Comparison of ENCODE assay signal across 26 cellular contexts in genomic region chr16:75323928-75324327, GRCh38.
DNase-seq lines count a peak whose midpoint lies in the region; ATAC-seq, FAIRE-seq and TF ChIP-seq lines count a peak whose summit lies in the region.
"Had no signal": no experiment of that assay in that cellular context is flagged by ENCODE, and none has a peak within 500 bp of the region (broad histone marks: within the 10 kb centered on the region; RNA-seq: fewer than 3 reads in every experiment).

No MANE protein-coding gene starts in this region.

- no peak overlapping the region for H3K4me3 ChIP-seq in IMR-90 (ENCODE audit: insufficient read depth, low read depth, low read length)
- H3K4me3 ChIP-seq in K562 = no peak overlapping the region
- H3K4me3 ChIP-seq: ascending aorta, dorsolateral prefrontal cortex, heart left ventricle, upper lobe of left lung had no signal

- no peaks in the 10 kb centered on the region for H3K27me3 Mint-ChIP-seq in nephron progenitor cell (ENCODE audit: low read depth, poor library complexity)
- H3K27me3 Mint-ChIP-seq: activated CD8-positive, alpha-beta T cell treated with anti-CD3 and anti-CD28 coated beads for 36 hours; activated naive CD8-positive, alpha-beta T cell; central memory CD8-positive, alpha-beta T cell had no signal

- dilution Hi-C loops in IMR-90 (cut with HindIII; ENCODE audit: low sequenced_read_pairs, unreplicated experiment) = no loop called here

- H3K79me1 ChIP-seq in IMR-90 (ENCODE audit: low read depth in 1 of 2, low read length in 2 of 2) = peaks cover 0 to 32% of the 10 kb centered on the region in 2 experiments

- no peaks in the 10 kb centered on the region for H3K9me3 Mint-ChIP-seq in nephron progenitor cell
- H3K9me3 Mint-ChIP-seq: activated CD8-positive, alpha-beta T cell treated with anti-CD3 and anti-CD28 coated beads for 36 hours; central memory CD8-positive, alpha-beta T cell; IgD-negative memory B cell had no signal

- TF ChIP-seq CTCF in IMR-90 (conservative IDR thresholded peaks at IDR 0.05; ENCODE audit: low read depth, low read length) = no peak
- TF ChIP-seq CTCF in K562 (IDR thresholded peaks at IDR 0.05 in 2 of 3, conservative IDR thresholded peaks at IDR 0.05 in 1 of 3; ENCODE audit: insufficient read depth in 2 of 3, low read depth in 1 of 3, low read length in 3 of 3) = no peak
- TF ChIP-seq CTCF in nephron progenitor cell (IDR thresholded peaks at IDR 0.05) = no peak

- no peak overlapping the region for H2AK9ac ChIP-seq in IMR-90 (replicated peaks; ENCODE audit: low read depth, low read length, poor library complexity)

- peak overlapping the region; percentile 80 for H3K27ac Mint-ChIP-seq in nephron progenitor cell
- H3K27ac Mint-ChIP-seq: activated CD8-positive, alpha-beta T cell treated with anti-CD3 and anti-CD28 coated beads for 36 hours; activated naive CD8-positive, alpha-beta T cell had no signal

- H3K79me2 ChIP-seq in K562 (ENCODE audit: control insufficient read depth, insufficient read depth, low read length) = no peaks in the 10 kb centered on the region

- in situ Hi-C loops in IMR-90 (cut with MboI; ENCODE audit: low sequenced_read_pairs) = no loop called here
- in situ Hi-C loops in K562 (cut with MboI) = no loop called here

- H3K27me3 ChIP-seq in IMR-90 (ENCODE audit: control insufficient read depth, insufficient read depth, low read length) (no peaks in the 10 kb centered on the region), K562 (ENCODE audit: control insufficient read depth in 2 of 2, insufficient read depth in 2 of 2, low read length in 2 of 2) (no peaks in the 10 kb centered on the region)
- H3K27me3 ChIP-seq: ascending aorta, dorsolateral prefrontal cortex, upper lobe of left lung had no signal

- no peak overlapping the region for H4K91ac ChIP-seq in IMR-90 (ENCODE audit: insufficient read depth, low read depth, low read length)

- no peaks in the 10 kb centered on the region for H4K20me1 ChIP-seq in IMR-90 (ENCODE audit: insufficient read depth, low read length)
- H4K20me1 ChIP-seq in K562 (replicated peaks; ENCODE audit: control insufficient read depth, insufficient read depth, low read length) = no peaks in the 10 kb centered on the region

- intact Hi-C loops in IMR-90 (cut with micrococcal nuclease) = no loop called here
- intact Hi-C loops in K562 (cut with micrococcal nuclease) = loop anchor here (5.0 kb wide), 1 partner anchor 72 kb away; the partner anchor contains the start of gene BCAR1

- peaks cover 57% of the 10 kb centered on the region for H3K4me1 Mint-ChIP-seq in nephron progenitor cell

- TF ChIP-seq EP300 in K562 (IDR thresholded peaks at IDR 0.05; ENCODE audit: low read length) = no peak

- no peak overlapping the region for H2AFZ ChIP-seq in IMR-90 (replicated peaks; ENCODE audit: low read length, poor library complexity)
- H2AFZ ChIP-seq in K562 (ENCODE audit: low read depth, low read length) = no peak overlapping the region

- H3K4me1 ChIP-seq in IMR-90 (ENCODE audit: control insufficient read depth, insufficient read depth, low read length) = peaks cover 18% of the 10 kb centered on the region
- H3K4me1 ChIP-seq in K562 (replicated peaks in 1 of 2; ENCODE audit: control insufficient read depth in 2 of 2, insufficient read depth in 2 of 2, low read length in 2 of 2) = peaks cover 3 to 8% of the 10 kb centered on the region in 2 experiments; a peak in 2 of 5 replicates

- H4K8ac ChIP-seq in IMR-90 (ENCODE audit: low read depth in 2 of 2, low read length in 2 of 2) = peak overlapping the region in 1 of 2 experiments; percentile 54; a peak in 1 of 4 replicates

- H2BK20ac ChIP-seq in IMR-90 (ENCODE audit: low read depth, low read length) = no peak overlapping the region

- H3K4me2 ChIP-seq in IMR-90 (ENCODE audit: low read depth, low read length) (no peak overlapping the region), K562 (ENCODE audit: insufficient read depth, low read length) (no peak overlapping the region)

- peak overlapping the region; percentile 32; the same call in 1 of the 2 replicates for H3K18ac ChIP-seq in IMR-90 (ENCODE audit: low read depth, low read length)

- H3K36me3 ChIP-seq in IMR-90 (ENCODE audit: control insufficient read depth, insufficient read depth, low read length) (no peaks in the 10 kb centered on the region; the same call in 1 of the 2 replicates), K562 (ENCODE audit: control insufficient read depth, insufficient read depth, low read length) (0 out of 3 replicates have a peak, but pooled peaks cover 2% of the 10 kb centered on the region)
- H3K36me3 ChIP-seq: ascending aorta, upper lobe of left lung had no signal

- H3K9me1 ChIP-seq in IMR-90 (ENCODE audit: insufficient read depth, low read length) = peaks cover 10% of the 10 kb centered on the region
- no peaks in the 10 kb centered on the region for H3K9me1 ChIP-seq in K562 (ENCODE audit: control insufficient read depth, insufficient read depth, low read length)

- TF ChIP-seq RAD21 in IMR-90 (IDR thresholded peaks at IDR 0.05; ENCODE audit: low read length) (no peak), K562 (CRISPR knock-in tag; conservative IDR thresholded peaks at IDR 0.05 in 1 of 2, IDR thresholded peaks at IDR 0.05 in 1 of 2) (no peak)

- H3K27ac ChIP-seq in IMR-90 (ENCODE audit: insufficient read depth, low read length) (no peak overlapping the region), K562 (ENCODE audit: extremely low read depth, low read depth, low read length) (no peak overlapping the region)
- H3K27ac ChIP-seq: ascending aorta, dorsolateral prefrontal cortex, heart left ventricle, upper lobe of left lung had no signal

- no peak overlapping the region for H3K56ac ChIP-seq in IMR-90 (ENCODE audit: extremely low read depth, insufficient read depth, low read length)

- BruUV-seq in IMR-90 (replicated peaks; lab: Mats Ljungman, UMichigan) (no TSS peak), K562 (replicated peaks; lab: Mats Ljungman, UMichigan) (no TSS peak)

- no peak overlapping the region for H3K23ac ChIP-seq in IMR-90 (ENCODE audit: low read depth, low read length)

- FAIRE-seq in K562 (lab: Jason Lieb, UNC) = no peak
- FAIRE-seq: small intestine had no signal

- H2BK120ac ChIP-seq in IMR-90 (ENCODE audit: low read depth, low read length) = no peak overlapping the region

- peak overlapping the region; percentile 28 for H3K4me3 Mint-ChIP-seq in nephron progenitor cell
- H3K4me3 Mint-ChIP-seq: activated CD8-positive, alpha-beta T cell treated with anti-CD3 and anti-CD28 coated beads for 36 hours; activated naive CD8-positive, alpha-beta T cell; central memory CD8-positive, alpha-beta T cell; IgD-negative memory B cell had no signal

- H3K9me3 ChIP-seq in IMR-90 (ENCODE audit: control insufficient read depth, insufficient read depth, low read length) (no peaks in the 10 kb centered on the region), K562 (replicated peaks; ENCODE audit: control insufficient read depth, insufficient read depth, low read depth, low read length) (no peaks in the 10 kb centered on the region)
- H3K9me3 ChIP-seq: ascending aorta, heart left ventricle, upper lobe of left lung had no signal

- H2AK5ac ChIP-seq in IMR-90 (ENCODE audit: low read depth, low read length) = 0 out of 2 replicates have a peak overlapping the region, but pooled peaks have one; percentile 33

- POLR2A ChIA-PET in IMR-90 (lab: Charles Lee; ENCODE audit: unreplicated experiment) = interaction anchor here (0.5 kb wide), 1 partner anchor 24 kb away, joined by 4 read pairs; no protein-coding TSS in a partner anchor
- POLR2A ChIA-PET in K562 (lab: Yijun Ruan, JAX) = interaction anchor here (0.5 to 1.9 kb wide), 3 partner anchors 12 to 27 kb away, joined by 3 to 4 read pairs (median 3); no protein-coding TSS in a partner anchor

- ATAC-seq in IMR-90 (ENCODE audit: low read depth) = no peak
- peak; percentile 32; the same call in 2 of the 3 replicates for ATAC-seq in K562
- no peak for ATAC-seq in activated CD4-positive, CD25-positive, alpha-beta regulatory T cell treated with anti-CD3 and anti-CD28 coated beads, Interleukin-2, amount 50 U/mL, for 24 hours
- no peak for ATAC-seq in GM19463 (IDR thresholded peaks at IDR 0.05; ENCODE audit: unreplicated experiment)
- ATAC-seq: activated CD8-positive, alpha-beta T cell treated with anti-CD3 and anti-CD28 coated beads for 36 hours; heart left ventricle had no signal

- H3K9ac ChIP-seq in IMR-90 (ENCODE audit: low read depth, low read length) = no peak overlapping the region
- H3K9ac ChIP-seq in K562 (ENCODE audit: insufficient read depth in 1 of 2, low read depth in 2 of 2, low read length in 2 of 2) = no peak overlapping the region

- peak overlapping the region; percentile 82; the same call in 1 of the 2 replicates for H4K5ac ChIP-seq in IMR-90 (ENCODE audit: low read depth, low read length)

- peak overlapping the region; percentile 67; the same call in 1 of the 2 replicates for H3K14ac ChIP-seq in IMR-90 (replicated peaks; ENCODE audit: low read depth, low read length)

- DNase-seq in NCI-H1436 (lab: John Stamatoyannopoulos, UW) (peak; percentile 11), NCI-H1436 treated with DMSO at 0.1 percent for 48 hours (lab: John Stamatoyannopoulos, UW) (no peak), IMR-90 (no peak), K562 (ENCODE audit: extremely low read depth in 1 of 4, low spot score in 3 of 4) (no peak), nephron progenitor cell (no peak), mesenteric fat pad (ENCODE audit: low spot score) (no peak)
- DNase-seq: activated CD8-positive, alpha-beta T cell treated with anti-CD3 and anti-CD28 coated beads for 36 hours; AML-193; DMS79; dorsolateral prefrontal cortex; heart left ventricle; MM.1S; NCI-H774; occipital lobe; Right ventricle myocardium superior; small intestine; stimulated activated CD4-positive, alpha-beta T cell treated with anti-CD3 and anti-CD28 coated beads, Interleukin-2, amount 100 ng/mL, for 24 hours; SW 1271; T1000; upper lobe of left lung had no signal

- H3K4ac ChIP-seq in IMR-90 (ENCODE audit: low read depth, low read length) = peak overlapping the region; percentile 67

- no peak overlapping the region for H2BK15ac ChIP-seq in IMR-90 (ENCODE audit: low read depth, low read length)

- H3K36me3 Mint-ChIP-seq in nephron progenitor cell (ENCODE audit: low read depth) = peaks cover 16% of the 10 kb centered on the region

- CTCF ChIA-PET in IMR-90 (lab: Yijun Ruan, JAX) = no interaction called here
- CTCF ChIA-PET in K562 (lab: Yijun Ruan, JAX; ENCODE audit: low intra/inter-chr PET ratio) = no interaction called here

- no CpG with 5 or more reads among the region's 3 CpGs for WGBS in IMR-90 (ENCODE audit: extremely low coverage in 2 of 2, insufficient read length in 1 of 2), 2 experiments
- WGBS in K562 (ENCODE audit: insufficient coverage, low coverage, missing lambda C conversion rate) = 36% methylated on average over 3 of the region's 3 CpGs

- peak overlapping the region; percentile 38 for H2BK5ac ChIP-seq in IMR-90 (ENCODE audit: low read depth, low read length, poor library complexity, severe bottlenecking)

- TF ChIP-seq POLR2A in IMR-90 (IDR thresholded peaks at IDR 0.05; ENCODE audit: low read depth, low read length) (no peak), K562 (conservative IDR thresholded peaks at IDR 0.05) (no peak)

TF ChIP-seq in IMR-90, 13 proteins besides CTCF, POLR2A, EP300 and RAD21 (continues in another document):
- no peak for TF ChIP-seq NFE2L2 (IDR thresholded peaks at IDR 0.05; ENCODE audit: low read depth, low read length)
- no peak for TF ChIP-seq MAFK (IDR thresholded peaks at IDR 0.05; ENCODE audit: low read depth, low read length)

TF ChIP-seq in K562, 482 proteins besides CTCF, POLR2A, EP300 and RAD21 (continues in another document):
- TF ChIP-seq CBFA2T3 (IDR thresholded peaks at IDR 0.05) = peak; percentile 52
